In genomic region chr1:27648602-27649305, GRCh38 we compare ENCODE assay signal across 1 cellular context.
TF ChIP-seq lines count a peak whose summit lies in the region.

No MANE protein-coding gene starts in this region.

TF ChIP-seq in HepG2, 621 proteins besides CTCF, POLR2A, EP300 and RAD21:
- TF ChIP-seq ZNF10 (CRISPR knock-in tag; IDR thresholded peaks at IDR 0.05; ENCODE audit: borderline replicate concordance, low read depth) (no peak), ZNF121 (CRISPR knock-in tag; IDR thresholded peaks at IDR 0.05) (0 out of 2 replicates have a peak, but pooled peaks have one; percentile 14)
